1 cellular context compared by ENCODE assay signal in the genomic region with DNA sequence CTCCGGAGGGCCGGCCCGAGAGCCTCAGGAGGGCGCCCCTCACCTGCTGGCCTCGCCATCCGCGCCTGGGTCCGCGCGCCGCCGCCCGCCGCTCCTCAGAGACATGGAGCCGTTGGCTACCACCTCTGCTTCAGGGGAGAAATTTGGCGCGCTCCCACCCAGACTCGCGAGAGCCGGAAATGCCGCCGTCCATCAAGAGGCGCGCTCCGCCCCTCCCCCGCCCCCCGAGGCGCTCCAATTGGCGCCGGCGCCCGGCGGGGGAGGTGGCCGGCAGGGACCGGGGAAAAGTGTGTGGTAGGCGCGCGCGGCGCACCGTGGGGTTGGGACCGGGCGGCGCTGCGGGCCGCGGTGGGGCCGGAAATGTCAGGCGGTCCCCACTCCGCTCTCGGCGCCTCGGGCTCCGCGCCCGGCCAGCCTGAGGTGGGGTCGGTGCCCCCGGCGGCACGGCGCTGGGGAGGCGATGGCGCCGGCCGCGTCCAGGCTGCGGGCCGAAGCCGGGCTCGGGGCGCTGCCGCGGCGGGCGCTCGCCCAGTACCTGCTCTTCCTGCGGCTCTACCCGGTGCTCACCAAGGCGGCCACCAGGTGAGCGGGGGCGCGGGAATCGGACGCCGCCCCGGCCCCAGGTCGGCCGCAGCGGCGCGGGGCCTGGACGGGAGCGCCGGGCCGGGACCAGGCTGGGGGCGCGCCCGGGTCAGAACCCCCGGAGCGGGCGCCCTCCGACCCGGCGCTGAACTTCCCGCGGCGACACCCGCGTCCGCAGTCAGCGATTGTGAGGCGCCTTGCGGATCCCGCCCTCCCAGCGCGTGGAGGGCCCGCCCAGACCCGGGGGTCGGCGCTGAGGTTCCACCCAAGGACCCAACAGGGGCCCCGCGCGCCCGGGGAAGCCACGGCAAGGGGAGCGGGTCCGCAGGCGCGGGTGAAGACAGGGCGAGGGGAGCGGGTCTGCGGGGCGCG.
TF ChIP-seq lines count a peak whose summit lies in the region.

A gene with protein sequence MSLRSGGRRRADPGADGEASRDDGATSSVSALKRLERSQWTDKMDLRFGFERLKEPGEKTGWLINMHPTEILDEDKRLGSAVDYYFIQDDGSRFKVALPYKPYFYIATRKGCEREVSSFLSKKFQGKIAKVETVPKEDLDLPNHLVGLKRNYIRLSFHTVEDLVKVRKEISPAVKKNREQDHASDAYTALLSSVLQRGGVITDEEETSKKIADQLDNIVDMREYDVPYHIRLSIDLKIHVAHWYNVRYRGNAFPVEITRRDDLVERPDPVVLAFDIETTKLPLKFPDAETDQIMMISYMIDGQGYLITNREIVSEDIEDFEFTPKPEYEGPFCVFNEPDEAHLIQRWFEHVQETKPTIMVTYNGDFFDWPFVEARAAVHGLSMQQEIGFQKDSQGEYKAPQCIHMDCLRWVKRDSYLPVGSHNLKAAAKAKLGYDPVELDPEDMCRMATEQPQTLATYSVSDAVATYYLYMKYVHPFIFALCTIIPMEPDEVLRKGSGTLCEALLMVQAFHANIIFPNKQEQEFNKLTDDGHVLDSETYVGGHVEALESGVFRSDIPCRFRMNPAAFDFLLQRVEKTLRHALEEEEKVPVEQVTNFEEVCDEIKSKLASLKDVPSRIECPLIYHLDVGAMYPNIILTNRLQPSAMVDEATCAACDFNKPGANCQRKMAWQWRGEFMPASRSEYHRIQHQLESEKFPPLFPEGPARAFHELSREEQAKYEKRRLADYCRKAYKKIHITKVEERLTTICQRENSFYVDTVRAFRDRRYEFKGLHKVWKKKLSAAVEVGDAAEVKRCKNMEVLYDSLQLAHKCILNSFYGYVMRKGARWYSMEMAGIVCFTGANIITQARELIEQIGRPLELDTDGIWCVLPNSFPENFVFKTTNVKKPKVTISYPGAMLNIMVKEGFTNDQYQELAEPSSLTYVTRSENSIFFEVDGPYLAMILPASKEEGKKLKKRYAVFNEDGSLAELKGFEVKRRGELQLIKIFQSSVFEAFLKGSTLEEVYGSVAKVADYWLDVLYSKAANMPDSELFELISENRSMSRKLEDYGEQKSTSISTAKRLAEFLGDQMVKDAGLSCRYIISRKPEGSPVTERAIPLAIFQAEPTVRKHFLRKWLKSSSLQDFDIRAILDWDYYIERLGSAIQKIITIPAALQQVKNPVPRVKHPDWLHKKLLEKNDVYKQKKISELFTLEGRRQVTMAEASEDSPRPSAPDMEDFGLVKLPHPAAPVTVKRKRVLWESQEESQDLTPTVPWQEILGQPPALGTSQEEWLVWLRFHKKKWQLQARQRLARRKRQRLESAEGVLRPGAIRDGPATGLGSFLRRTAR (N-terminal part only) (minus strand): TSS at position 132 of the 954 bp plus-strand sequence. CDS start 27 bp downstream, at position 105.
A gene (plus strand): TSS at position 377 of the 954 bp plus-strand sequence. CDS start 84 bp downstream, at position 461.

TF ChIP-seq in HEK293, 187 proteins besides CTCF, POLR2A, EP300 and RAD21 (continued from another document):
- TF ChIP-seq, protein P1, sequence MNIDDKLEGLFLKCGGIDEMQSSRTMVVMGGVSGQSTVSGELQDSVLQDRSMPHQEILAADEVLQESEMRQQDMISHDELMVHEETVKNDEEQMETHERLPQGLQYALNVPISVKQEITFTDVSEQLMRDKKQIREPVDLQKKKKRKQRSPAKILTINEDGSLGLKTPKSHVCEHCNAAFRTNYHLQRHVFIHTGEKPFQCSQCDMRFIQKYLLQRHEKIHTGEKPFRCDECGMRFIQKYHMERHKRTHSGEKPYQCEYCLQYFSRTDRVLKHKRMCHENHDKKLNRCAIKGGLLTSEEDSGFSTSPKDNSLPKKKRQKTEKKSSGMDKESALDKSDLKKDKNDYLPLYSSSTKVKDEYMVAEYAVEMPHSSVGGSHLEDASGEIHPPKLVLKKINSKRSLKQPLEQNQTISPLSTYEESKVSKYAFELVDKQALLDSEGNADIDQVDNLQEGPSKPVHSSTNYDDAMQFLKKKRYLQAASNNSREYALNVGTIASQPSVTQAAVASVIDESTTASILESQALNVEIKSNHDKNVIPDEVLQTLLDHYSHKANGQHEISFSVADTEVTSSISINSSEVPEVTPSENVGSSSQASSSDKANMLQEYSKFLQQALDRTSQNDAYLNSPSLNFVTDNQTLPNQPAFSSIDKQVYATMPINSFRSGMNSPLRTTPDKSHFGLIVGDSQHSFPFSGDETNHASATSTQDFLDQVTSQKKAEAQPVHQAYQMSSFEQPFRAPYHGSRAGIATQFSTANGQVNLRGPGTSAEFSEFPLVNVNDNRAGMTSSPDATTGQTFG (tag by site-specific recombination; IDR thresholded peaks at IDR 0.05; ENCODE audit: borderline replicate concordance): no peak
- TF ChIP-seq ZNF785 (tag by site-specific recombination; IDR thresholded peaks at IDR 0.05) (no peak), MZF1 (tag by site-specific recombination; IDR thresholded peaks at IDR 0.05; ENCODE audit: borderline replicate concordance) (no peak), ZNF221 (tag by site-specific recombination; IDR thresholded peaks at IDR 0.05; ENCODE audit: borderline replicate concordance) (peak; percentile 45; the same call in 1 of the 2 replicates), ZFP69B (tag by site-specific recombination; IDR thresholded peaks at IDR 0.05) (0 out of 2 replicates have a peak, but pooled peaks have one; percentile 31), WT1 (tag by site-specific recombination; IDR thresholded peaks at IDR 0.05) (peak; percentile 18; the same call in 1 of the 2 replicates), ZNF341 (tag by site-specific recombination; IDR thresholded peaks at IDR 0.05; ENCODE audit: low read depth) (peak; percentile 58), ZBTB20 (tag by site-specific recombination; IDR thresholded peaks at IDR 0.05) (no peak), ZBTB8A (tag by site-specific recombination; IDR thresholded peaks at IDR 0.05) (peak; percentile 74), ZBTB48 (tag by site-specific recombination; IDR thresholded peaks at IDR 0.05) (peak; percentile 100), KLF10 (tag by site-specific recombination; IDR thresholded peaks at IDR 0.05) (peak; percentile 100), ZNF423 (tag by site-specific recombination; IDR thresholded peaks at IDR 0.05) (peak; percentile 37; the same call in 1 of the 2 replicates), ZNF138 (tag by site-specific recombination; IDR thresholded peaks at IDR 0.05; ENCODE audit: borderline replicate concordance) (no peak), KLF8 (tag by site-specific recombination; IDR thresholded peaks at IDR 0.05) (peak; percentile 94), ZNF324 (tag by site-specific recombination; IDR thresholded peaks at IDR 0.05) (peak; percentile 46; the same call in 1 of the 2 replicates), EGR2 (tag by site-specific recombination; IDR thresholded peaks at IDR 0.05; ENCODE audit: low read depth) (peak; percentile 57), KLF1 (tag by site-specific recombination; IDR thresholded peaks at IDR 0.05) (no peak), YY2 (tag by site-specific recombination; IDR thresholded peaks at IDR 0.05) (peak; percentile 63; the same call in 1 of the 2 replicates), ZNF76 (tag by site-specific recombination; IDR thresholded peaks at IDR 0.05; ENCODE audit: borderline replicate concordance, low read depth) (0 out of 2 replicates have a peak, but pooled peaks have one; percentile 45)
- TF ChIP-seq, protein P2, sequence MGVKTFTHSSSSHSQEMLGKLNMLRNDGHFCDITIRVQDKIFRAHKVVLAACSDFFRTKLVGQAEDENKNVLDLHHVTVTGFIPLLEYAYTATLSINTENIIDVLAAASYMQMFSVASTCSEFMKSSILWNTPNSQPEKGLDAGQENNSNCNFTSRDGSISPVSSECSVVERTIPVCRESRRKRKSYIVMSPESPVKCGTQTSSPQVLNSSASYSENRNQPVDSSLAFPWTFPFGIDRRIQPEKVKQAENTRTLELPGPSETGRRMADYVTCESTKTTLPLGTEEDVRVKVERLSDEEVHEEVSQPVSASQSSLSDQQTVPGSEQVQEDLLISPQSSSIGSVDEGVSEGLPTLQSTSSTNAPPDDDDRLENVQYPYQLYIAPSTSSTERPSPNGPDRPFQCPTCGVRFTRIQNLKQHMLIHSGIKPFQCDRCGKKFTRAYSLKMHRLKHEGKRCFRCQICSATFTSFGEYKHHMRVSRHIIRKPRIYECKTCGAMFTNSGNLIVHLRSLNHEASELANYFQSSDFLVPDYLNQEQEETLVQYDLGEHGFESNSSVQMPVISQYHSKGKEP (tag by site-specific recombination; IDR thresholded peaks at IDR 0.05): peak; percentile 72; the same call in 1 of the 2 replicates
- TF ChIP-seq, protein P3, sequence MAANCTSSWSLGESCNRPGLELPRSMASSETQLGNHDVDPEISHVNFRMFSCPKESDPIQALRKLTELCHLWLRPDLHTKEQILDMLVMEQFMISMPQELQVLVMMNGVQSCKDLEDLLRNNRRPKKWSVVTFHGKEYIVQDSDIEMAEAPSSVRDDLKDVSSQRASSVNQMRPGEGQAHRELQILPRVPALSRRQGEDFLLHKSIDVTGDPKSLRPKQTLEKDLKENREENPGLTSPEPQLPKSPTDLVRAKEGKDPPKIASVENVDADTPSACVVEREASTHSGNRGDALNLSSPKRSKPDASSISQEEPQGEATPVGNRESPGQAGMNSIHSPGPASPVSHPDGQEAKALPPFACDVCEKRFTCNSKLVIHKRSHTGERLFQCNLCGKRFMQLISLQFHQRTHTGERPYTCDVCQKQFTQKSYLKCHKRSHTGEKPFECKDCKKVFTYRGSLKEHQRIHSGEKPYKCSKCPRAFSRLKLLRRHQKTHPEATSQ (tag by site-specific recombination; IDR thresholded peaks at IDR 0.05): no peak
